9 cellular contexts compared by ENCODE assay signal in the genomic region with DNA sequence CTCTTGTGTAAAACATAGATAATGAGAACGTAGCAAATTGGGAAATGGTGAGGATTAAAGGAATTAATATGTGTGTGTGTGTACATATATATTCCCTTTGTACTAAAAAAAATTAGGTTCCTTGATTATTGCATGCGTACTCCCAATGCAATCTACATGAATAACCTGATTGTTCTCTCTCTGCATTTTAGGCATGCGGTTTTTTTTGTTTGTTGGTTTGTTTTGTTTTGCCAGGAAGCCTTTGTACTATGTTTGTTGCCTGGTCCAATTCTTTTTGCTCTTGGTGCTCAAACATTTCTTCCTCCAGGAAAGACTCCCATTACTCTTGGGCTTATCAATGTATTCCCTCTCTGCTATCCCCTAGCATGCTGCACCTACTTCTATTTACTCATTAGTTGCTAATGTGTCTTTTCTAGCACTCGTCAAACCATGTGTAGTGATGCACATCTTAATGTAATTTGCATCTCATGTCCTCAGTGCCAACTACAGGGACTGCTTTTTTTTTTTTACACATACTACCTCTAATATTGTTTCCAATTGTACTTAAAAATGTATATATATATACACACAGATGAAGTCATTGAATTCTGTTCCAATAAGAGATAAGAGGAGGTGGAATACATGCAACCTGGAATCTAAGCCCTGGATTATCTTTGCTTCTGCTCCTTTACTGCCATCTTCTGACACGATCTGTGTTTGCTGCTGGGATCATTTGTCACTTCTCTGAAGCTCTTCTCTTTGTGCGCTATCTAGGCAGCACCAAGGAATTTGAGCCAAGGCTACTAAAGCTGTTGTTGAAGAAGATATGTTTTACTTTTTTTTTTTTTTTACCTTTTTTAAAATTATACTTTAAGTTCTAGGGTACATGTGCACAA.
DNase-seq lines count a peak whose midpoint lies in the region; ATAC-seq and TF ChIP-seq lines count a peak whose summit lies in the region.
"Had no signal": no experiment of that assay in that cellular context is flagged by ENCODE, and none has a peak within 500 bp of the region (broad histone marks: within the 10 kb centered on the region; RNA-seq: fewer than 3 reads in every experiment).

No MANE protein-coding gene starts in this region.

- H2AFZ ChIP-seq in OCI-LY3 (ENCODE audit: low read depth, low read length): no peak overlapping the region; the same call in 1 of the 2 replicates

- no peaks in the 10 kb centered on the region for H3K9me3 ChIP-seq in OCI-LY3 (ENCODE audit: insufficient read depth, low read length)

- no peaks in the 10 kb centered on the region for H3K36me3 ChIP-seq in OCI-LY3 (replicated peaks; ENCODE audit: low read depth, low read length)

- peak overlapping the region; percentile 42 for H3K4me3 ChIP-seq in OCI-LY3 (ENCODE audit: low read length)

- peak overlapping the region; percentile 49 for H3K4me2 ChIP-seq in OCI-LY3 (ENCODE audit: low read length)

- H3K9ac ChIP-seq in OCI-LY3 (ENCODE audit: low read length): peak overlapping the region; percentile 14; the same call in 1 of the 2 replicates

- no peak for TF ChIP-seq POLR2A in erythroblast (IDR thresholded peaks at IDR 0.05; ENCODE audit: low read length)

- H4K20me1 ChIP-seq in OCI-LY3 (ENCODE audit: insufficient read depth, low read length): no peaks in the 10 kb centered on the region

- H3K27ac ChIP-seq in OCI-LY3 (ENCODE audit: low read length): no peak overlapping the region
- H3K27ac ChIP-seq: HL-60 had no signal

- H3K79me2 ChIP-seq in OCI-LY3 (ENCODE audit: low read length): no peaks in the 10 kb centered on the region

- peaks cover 27% of the 10 kb centered on the region for H3K4me1 ChIP-seq in OCI-LY3 (ENCODE audit: low read length)

- DNase-seq in COLO668 (lab: John Stamatoyannopoulos, UW; ENCODE audit: unreplicated experiment): peak; percentile 2
- DNase-seq in iris pigment epithelial cell (ENCODE audit: low read depth): peak; percentile 25
- no peak for DNase-seq in activated CD4-positive, CD25-positive, alpha-beta regulatory T cell (lab: John Stamatoyannopoulos, UW)
- DNase-seq in erythroblast (lab: John Stamatoyannopoulos, UW): no peak
- DNase-seq in DMS153 (lab: John Stamatoyannopoulos, UW): no peak
- DNase-seq in NCI-H1930 (lab: John Stamatoyannopoulos, UW): no peak

- TF ChIP-seq CTCF in OCI-LY3 (IDR thresholded peaks at IDR 0.05; ENCODE audit: low read depth, low read length): peak; percentile 82

- peak; percentile 66 for ATAC-seq in GM21367 (IDR thresholded peaks at IDR 0.05; ENCODE audit: unreplicated experiment)

- H3K27me3 ChIP-seq in OCI-LY3 (ENCODE audit: low read depth, low read length): no peaks in the 10 kb centered on the region

Comparison
In these comparisons a context has a peak if more than half of its experiments do, and no peak if none do; other contexts are left out.
1. DNase-seq: peak in COLO668 (single experiment) and iris pigment epithelial cell (single experiment); none in activated CD4-positive, CD25-positive, alpha-beta regulatory T cell (0 of 4), erythroblast (0 of 2), DMS153 (single experiment) and NCI-H1930 (0 of 2).